ENCODE assay signal across 13 cellular contexts in the genomic region with DNA sequence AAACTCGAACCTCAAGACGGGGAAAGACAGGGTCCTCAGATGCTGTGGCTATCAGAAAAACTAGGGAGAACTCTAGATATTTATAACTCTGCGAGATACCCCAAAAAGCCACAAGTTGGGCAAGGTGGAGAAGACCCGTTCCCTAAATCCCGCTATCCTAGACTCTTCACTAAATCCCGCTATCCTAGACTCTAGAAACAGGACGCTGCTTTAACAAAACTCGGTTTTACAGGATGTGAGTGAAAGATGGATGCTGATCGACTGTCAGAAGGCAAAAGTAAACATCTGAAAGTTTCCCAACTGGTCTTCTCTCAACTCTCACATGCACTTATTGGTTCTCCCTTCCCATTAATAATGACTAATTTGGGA. TPM values are rescaled to one million over a fixed set of nuclear protein-coding genes. Genes with fewer than 3 reads are reported as not detected.
DNase-seq lines count a peak whose midpoint lies in the region; ATAC-seq and TF ChIP-seq lines count a peak whose summit lies in the region.
"Had no signal": no experiment of that assay in that cellular context is flagged by ENCODE, and none has a peak within 500 bp of the region (broad histone marks: within the 10 kb centered on the region; RNA-seq: fewer than 3 reads in every experiment).

No MANE protein-coding gene starts in this region.

- H3K36me3 ChIP-seq in CD4-positive, CD25-positive, alpha-beta regulatory T cell (ENCODE audit: control insufficient read depth, insufficient read depth, low read length) = no peaks in the 10 kb centered on the region
- H3K36me3 ChIP-seq in HCT116 (ENCODE audit: control insufficient read depth in 1 of 2, insufficient read depth in 2 of 2, low read length in 2 of 2) (no peaks in the 10 kb centered on the region), SJCRH30 (no peaks in the 10 kb centered on the region)
- H3K36me3 ChIP-seq: gastrocnemius medialis had no signal

- no peaks in the 10 kb centered on the region for H3K4me1 ChIP-seq in CD4-positive, CD25-positive, alpha-beta regulatory T cell (ENCODE audit: control insufficient read depth, insufficient read depth, low read length, poor library complexity, severe bottlenecking)
- H3K4me1 ChIP-seq in HCT116 (ENCODE audit: control insufficient read depth in 1 of 2, insufficient read depth in 2 of 2, low read length in 2 of 2) (peaks cover 0 to 13% of the 10 kb centered on the region in 2 experiments; a peak in 3 of 4 replicates), SJCRH30 (no peaks in the 10 kb centered on the region)
- H3K4me1 ChIP-seq: gastrocnemius medialis had no signal

- peak overlapping the region in 1 of 3 donors; percentile 65 for H3K27ac Mint-ChIP-seq in CD4-positive, CD25-positive, alpha-beta regulatory T cell
- H3K27ac Mint-ChIP-seq in activated naive CD8-positive, alpha-beta T cell treated with anti-CD3 and anti-CD28 coated beads, Interleukin-2, amount 50 U/mL, for 24 hours = peak overlapping the region; percentile 65
- H3K27ac Mint-ChIP-seq in natural killer cell = peak overlapping the region in 1 of 2 donors; percentile 78

- H3K9me3 ChIP-seq in CD4-positive, CD25-positive, alpha-beta regulatory T cell (ENCODE audit: control insufficient read depth in 2 of 2, low read length in 2 of 2) = no peaks in the 10 kb centered on the region
- H3K9me3 ChIP-seq in HCT116 (ENCODE audit: control insufficient read depth in 1 of 2, insufficient read depth in 1 of 2, low read depth in 1 of 2, low read length in 2 of 2) (no peaks in the 10 kb centered on the region), SJCRH30 (replicated peaks) (no peaks in the 10 kb centered on the region)
- H3K9me3 ChIP-seq: gastrocnemius medialis had no signal

- RAD21 ChIA-PET in HCT116 (lab: Charles Lee; ENCODE audit: low non-redundant PET in 1 of 2, low total read pairs in 2 of 2, uncharacterized antibody in 2 of 2, unreplicated experiment in 2 of 2) = no interaction called here

- H3K27ac ChIP-seq in CD4-positive, CD25-positive, alpha-beta regulatory T cell (ENCODE audit: insufficient read depth, low read length, poor library complexity, severe bottlenecking) = peak overlapping the region; percentile 14
- H3K27ac ChIP-seq in HCT116 (ENCODE audit: low read depth, low read length) = no peak overlapping the region
- no peak overlapping the region for H3K27ac ChIP-seq in SJCRH30
- H3K27ac ChIP-seq: gastrocnemius medialis had no signal

- no peak for ATAC-seq in CD4-positive, CD25-positive, alpha-beta regulatory T cell (ENCODE audit: low read depth in 2 of 2)
- 0 out of 2 replicates have a peak, but pooled peaks have one; percentile 4 for ATAC-seq in HCT116
- ATAC-seq in activated naive CD8-positive, alpha-beta T cell treated with anti-CD3 and anti-CD28 coated beads, Interleukin-2, amount 50 U/mL, for 24 hours = no peak
- no peak for ATAC-seq in natural killer cell
- no peak for ATAC-seq in GM19397 (IDR thresholded peaks at IDR 0.05; ENCODE audit: unreplicated experiment)
- no peak for ATAC-seq in GM21447 (IDR thresholded peaks at IDR 0.05; ENCODE audit: unreplicated experiment)
- ATAC-seq in HG03280 (IDR thresholded peaks at IDR 0.05; ENCODE audit: unreplicated experiment) = no peak
- ATAC-seq: gastrocnemius medialis had no signal

- DNase-seq in CD4-positive, CD25-positive, alpha-beta regulatory T cell = no peak
- DNase-seq in HCT116 (ENCODE audit: low read depth, low spot score) (no peak), natural killer cell (no peak), SJCRH30 (no peak)
- DNase-seq in activated naive CD8-positive, alpha-beta T cell treated with anti-CD3 and anti-CD28 coated beads, Interleukin-2, amount 50 U/mL, for 24 hours = no peak
- DNase-seq: cerebellar nuclear complex had no signal

- no peak overlapping the region for H3K9ac ChIP-seq in HCT116 (ENCODE audit: low read length)

- H4K20me1 ChIP-seq in HCT116 (ENCODE audit: insufficient read depth) = no peaks in the 10 kb centered on the region

- H3K4me3 ChIP-seq in CD4-positive, CD25-positive, alpha-beta regulatory T cell (ENCODE audit: low read depth, low read length) = peak overlapping the region; percentile 53
- H3K4me3 ChIP-seq in HCT116 (replicated peaks in 1 of 2; ENCODE audit: low read depth in 1 of 2, low read length in 2 of 2) = peak overlapping the region in 1 of 2 experiments; percentile 71; a peak in 2 of 4 replicates
- H3K4me3 ChIP-seq in SJCRH30 = no peak overlapping the region

- intact Hi-C loops in HCT116 (cut with micrococcal nuclease) (loop anchor here (10.0 kb wide), 1 partner anchor 72 kb away; no protein-coding TSS in a partner anchor), natural killer cell (cut with micrococcal nuclease) (loop anchor here (5.0 kb wide), 1 partner anchor 39 kb away; no protein-coding TSS in a partner anchor)

- BruUV-seq in HCT116 (replicated peaks; lab: Mats Ljungman, UMichigan) = no TSS peak

- no peaks in the 10 kb centered on the region for H3K27me3 Mint-ChIP-seq in CD4-positive, CD25-positive, alpha-beta regulatory T cell
- no peaks in the 10 kb centered on the region for H3K27me3 Mint-ChIP-seq in activated naive CD8-positive, alpha-beta T cell treated with anti-CD3 and anti-CD28 coated beads, Interleukin-2, amount 50 U/mL, for 24 hours
- H3K27me3 Mint-ChIP-seq in natural killer cell (ENCODE audit: low read depth in 2 of 2) = peaks cover 0 to 3% of the 10 kb centered on the region in 2 donors

- TF ChIP-seq POLR2A in HCT116 (IDR thresholded peaks at IDR 0.05; ENCODE audit: borderline replicate concordance, extremely low read depth, insufficient read depth, insufficient read length) = no peak

- no peaks in the 10 kb centered on the region for H3K9me3 Mint-ChIP-seq in CD4-positive, CD25-positive, alpha-beta regulatory T cell
- no peaks in the 10 kb centered on the region for H3K9me3 Mint-ChIP-seq in activated naive CD8-positive, alpha-beta T cell treated with anti-CD3 and anti-CD28 coated beads, Interleukin-2, amount 50 U/mL, for 24 hours
- no peaks in the 10 kb centered on the region for H3K9me3 Mint-ChIP-seq in natural killer cell

- H3K4me2 ChIP-seq in HCT116 (ENCODE audit: low read length) = peak overlapping the region; percentile 88

- POLR2A ChIA-PET in HCT116 (lab: Charles Lee) = no interaction called here

- no peaks in the 10 kb centered on the region for H3K36me3 Mint-ChIP-seq in CD4-positive, CD25-positive, alpha-beta regulatory T cell
- no peaks in the 10 kb centered on the region for H3K36me3 Mint-ChIP-seq in activated naive CD8-positive, alpha-beta T cell treated with anti-CD3 and anti-CD28 coated beads, Interleukin-2, amount 50 U/mL, for 24 hours (ENCODE audit: low read depth)
- H3K36me3 Mint-ChIP-seq in natural killer cell = no peaks in the 10 kb centered on the region

- H3K9me2 ChIP-seq in HCT116 (ENCODE audit: insufficient read depth) = no peaks in the 10 kb centered on the region

- TF ChIP-seq RAD21 in HCT116 (IDR thresholded peaks at IDR 0.05; ENCODE audit: low read depth) = no peak

- H3K4me3 Mint-ChIP-seq in CD4-positive, CD25-positive, alpha-beta regulatory T cell = peak overlapping the region in 3 of 4 donors; percentile 69 to 89 (median 88)
- peak overlapping the region; percentile 83 for H3K4me3 Mint-ChIP-seq in activated naive CD8-positive, alpha-beta T cell treated with anti-CD3 and anti-CD28 coated beads, Interleukin-2, amount 50 U/mL, for 24 hours
- H3K4me3 Mint-ChIP-seq in natural killer cell = peak overlapping the region; percentile 83

- peak overlapping the region; percentile 74 for H2AFZ ChIP-seq in HCT116 (ENCODE audit: low read depth, low read length, poor library complexity, severe bottlenecking)

- no peaks in the 10 kb centered on the region for H3K27me3 ChIP-seq in CD4-positive, CD25-positive, alpha-beta regulatory T cell (ENCODE audit: control insufficient read depth, insufficient read depth, low read length)
- no peaks in the 10 kb centered on the region for H3K27me3 ChIP-seq in HCT116 (ENCODE audit: insufficient read depth, low read length)
- H3K27me3 ChIP-seq in SJCRH30 = no peaks in the 10 kb centered on the region

- peaks cover 11% of the 10 kb centered on the region; the same call in 1 of the 2 replicates for H3K79me2 ChIP-seq in HCT116 (ENCODE audit: insufficient read depth, low read length)

- H3K4me1 Mint-ChIP-seq in CD4-positive, CD25-positive, alpha-beta regulatory T cell = peaks cover 0 to 8% (median 1%) of the 10 kb centered on the region in 4 donors
- peaks cover 3% of the 10 kb centered on the region for H3K4me1 Mint-ChIP-seq in activated naive CD8-positive, alpha-beta T cell treated with anti-CD3 and anti-CD28 coated beads, Interleukin-2, amount 50 U/mL, for 24 hours
- H3K4me1 Mint-ChIP-seq in natural killer cell = peaks cover 6 to 8% of the 10 kb centered on the region in 2 donors

- TF ChIP-seq CTCF in HCT116 (IDR thresholded peaks at IDR 0.05 in 2 of 3, conservative IDR thresholded peaks at IDR 0.05 in 1 of 3; ENCODE audit: borderline replicate concordance in 1 of 3, insufficient read depth in 1 of 3, low read depth in 2 of 3, low read length in 2 of 3) (no peak), natural killer cell (IDR thresholded peaks at IDR 0.05) (no peak)

- CTCF ChIA-PET in HCT116 (lab: Charles Lee) = no interaction called here

TF ChIP-seq in HCT116, 20 proteins besides CTCF, POLR2A, EP300 and RAD21:
- TF ChIP-seq JUND (IDR thresholded peaks at IDR 0.05) (no peak), EGR1 (IDR thresholded peaks at IDR 0.05; ENCODE audit: low read depth) (no peak), SP1 (IDR thresholded peaks at IDR 0.05; ENCODE audit: low read depth) (no peak), ZFX (IDR thresholded peaks at IDR 0.05) (no peak), FOSL1 (IDR thresholded peaks at IDR 0.05; ENCODE audit: low read depth) (no peak)

RNA-seq across cellular contexts. Expression of a gene that starts 0.3 kb away (rescaled TPM):
- total RNA-seq in CD4-positive, CD25-positive, alpha-beta regulatory T cell = not detected
- polyA plus RNA-seq in CD4-positive, CD25-positive, alpha-beta regulatory T cell = not detected
- total RNA-seq in HCT116 (2021; ENCODE audit: unreplicated experiment) (not detected), natural killer cell (not detected)
- polyA plus RNA-seq in HCT116 (2012) = not detected in 2 replicates
- total RNA-seq in SJCRH30 (2014; rRNA removed; shearing (Covaris generic)) = not detected in 2 replicates
- total RNA-seq: Daoy, gastrocnemius medialis, H4 had no signal

RNA-seq across cellular contexts. Expression of a gene that starts 0.4 kb away (rescaled TPM):
- 3.3 TPM for total RNA-seq in CD4-positive, CD25-positive, alpha-beta regulatory T cell
- polyA plus RNA-seq in CD4-positive, CD25-positive, alpha-beta regulatory T cell = 1 to 10 TPM in 3 of 4 donors, under 1 TPM in 1; 0.80 to 2.3 (median 1.4) TPM
- total RNA-seq in HCT116 (2021; ENCODE audit: unreplicated experiment) = 21.1 TPM
- polyA plus RNA-seq in HCT116 (2012) = 14.6 and 20.8 TPM in 2 replicates
- total RNA-seq in natural killer cell = 1 to 10 TPM in 2 of 3 donors, under 1 TPM in 1; 0.82 to 3.1 (median 1.2) TPM
- total RNA-seq in SJCRH30 (2014; rRNA removed; shearing (Covaris generic)) = not detected in 2 replicates
- total RNA-seq: gastrocnemius medialis, M059J had no signal
